Comparison of ENCODE assay signal across 11 cellular contexts in genomic region chr4:121256887-121257426, GRCh38.
DNase-seq lines count a peak whose midpoint lies in the region; ATAC-seq and TF ChIP-seq lines count a peak whose summit lies in the region.
"Had no signal": no experiment of that assay in that cellular context is flagged by ENCODE, and none has a peak within 500 bp of the region (broad histone marks: within the 10 kb centered on the region; RNA-seq: fewer than 3 reads in every experiment).

No MANE protein-coding gene starts in this region.

- no peaks in the 10 kb centered on the region for H3K36me3 Mint-ChIP-seq in HFFc6 (ENCODE audit: low read depth)
- H3K36me3 Mint-ChIP-seq in immature natural killer cell: no peaks in the 10 kb centered on the region

- no peak overlapping the region for H3K4me3 Mint-ChIP-seq in HFFc6
- H3K4me3 Mint-ChIP-seq in immature natural killer cell: peak overlapping the region in 2 of 5 donors; percentile 78 to 84

- TF ChIP-seq CTCF in HFFc6 (IDR thresholded peaks at IDR 0.05): no peak

- H3K9me3 Mint-ChIP-seq in HFFc6 (no peaks in the 10 kb centered on the region), immature natural killer cell (no peaks in the 10 kb centered on the region)

- DNase-seq in HFFc6 (no peak), immature natural killer cell (no peak), cerebellar nuclear complex (lab: John Stamatoyannopoulos, UW) (no peak), amniotic stem cell (lab: John Stamatoyannopoulos, UW) (no peak)
- DNase-seq in activated CD4-positive, alpha-beta T cell treated with anti-CD3 and anti-CD28 coated beads, Interleukin-2, amount 50 U/mL, for 48 hours: peak; percentile 24 to 33
- DNase-seq in stimulated activated CD8-positive, alpha-beta memory T cell treated with anti-CD3 and anti-CD28 coated beads, Interleukin-4, amount 100 ng/mL, for 48 hours: no peak
- DNase-seq: mucosa of descending colon, right cardiac atrium, RPMI8226 had no signal

- no peaks in the 10 kb centered on the region; the same call in 1 of the 2 replicates for H3K27me3 Mint-ChIP-seq in HFFc6 (ENCODE audit: insufficient read depth)
- peaks cover 6 to 13% (median 8%) of the 10 kb centered on the region in 3 donors for H3K27me3 Mint-ChIP-seq in immature natural killer cell (ENCODE audit: low read depth in 3 of 3)

- H3K4me1 Mint-ChIP-seq in HFFc6 (ENCODE audit: low read depth) (peaks cover 18% of the 10 kb centered on the region), immature natural killer cell (peaks cover 56 to 59% of the 10 kb centered on the region in 2 donors)

- peak overlapping the region; percentile 23; the same call in 1 of the 2 replicates for H3K27ac Mint-ChIP-seq in HFFc6
- peak overlapping the region; percentile 75 to 99 (median 96) for H3K27ac Mint-ChIP-seq in immature natural killer cell

- ATAC-seq in GM18498 (IDR thresholded peaks at IDR 0.05; ENCODE audit: unreplicated experiment): peak; percentile 4
- ATAC-seq in GM18867 (IDR thresholded peaks at IDR 0.05; ENCODE audit: unreplicated experiment): no peak

Comparison
In these comparisons a context has a peak if more than half of its experiments do, and no peak if none do; other contexts are left out.
1. DNase-seq: peak in activated CD4-positive, alpha-beta T cell treated with anti-CD3 and anti-CD28 coated beads, Interleukin-2, amount 50 U/mL, for 48 hours (2 of 2); none in HFFc6 (single experiment), immature natural killer cell (0 of 3), cerebellar nuclear complex (0 of 2), stimulated activated CD8-positive, alpha-beta memory T cell treated with anti-CD3 and anti-CD28 coated beads, Interleukin-4, amount 100 ng/mL, for 48 hours (single experiment) and amniotic stem cell (single experiment).